In genomic region chr3:87626471-87626995, GRCh38 we compare ENCODE assay signal across 15 cellular contexts.
DNase-seq lines count a peak whose midpoint lies in the region; TF ChIP-seq lines count a peak whose summit lies in the region.
"Had no signal": no experiment of that assay in that cellular context is flagged by ENCODE, and none has a peak within 500 bp of the region (broad histone marks: within the 10 kb centered on the region; RNA-seq: fewer than 3 reads in every experiment).

No MANE protein-coding gene starts in this region.

- H3K36me3 ChIP-seq in suprapubic skin = no peaks in the 10 kb centered on the region
- H3K36me3 ChIP-seq: SJCRH30 had no signal

- 93% methylated on average over 1 of the region's 1 CpG for WGBS in suprapubic skin

- TF ChIP-seq POLR2A in suprapubic skin (IDR thresholded peaks at IDR 0.05) = no peak

- H3K4me1 ChIP-seq in suprapubic skin = no peaks in the 10 kb centered on the region
- H3K4me1 ChIP-seq: SJCRH30 had no signal

- H3K9me3 ChIP-seq in suprapubic skin = no peaks in the 10 kb centered on the region
- H3K9me3 ChIP-seq: SJCRH30 had no signal

- TF ChIP-seq CTCF in fibroblast of the aortic adventitia (IDR thresholded peaks at IDR 0.05; ENCODE audit: insufficient read depth, low read length) = no peak
- TF ChIP-seq CTCF in suprapubic skin (IDR thresholded peaks at IDR 0.05) = no peak

- no peaks in the 10 kb centered on the region for H3K27me3 ChIP-seq in suprapubic skin
- H3K27me3 ChIP-seq: SJCRH30 had no signal

- H3K4me3 ChIP-seq in fibroblast of the aortic adventitia (ENCODE audit: low read depth, low read length) (no peak overlapping the region), suprapubic skin (no peak overlapping the region)
- H3K4me3 ChIP-seq: SJCRH30 had no signal

- H3K27ac ChIP-seq in suprapubic skin = no peak overlapping the region
- H3K27ac ChIP-seq: SJCRH30 had no signal

- DNase-seq in HS-5 (ENCODE audit: low read depth) (peak; percentile 8), T1000 (lab: John Stamatoyannopoulos, UW) (peak; percentile 25), fibroblast of the aortic adventitia (ENCODE audit: low read depth) (peak; percentile 19), SKM-1 (lab: John Stamatoyannopoulos, UW; ENCODE audit: unreplicated experiment) (no peak), retina (no peak), suprapubic skin (ENCODE audit: low spot score in 2 of 2) (no peak), dermis blood vessel endothelial cell (no peak)
- DNase-seq: DMS79 treated with DMSO at 0.1 percent for 48 hours, GOT3, NCI-H187, NCI-H2107, NCI-H510A treated with DMSO at 0.1 percent for 48 hours, NCI-H774, SJCRH30, SW 1271 had no signal

- TF ChIP-seq EP300 in suprapubic skin (IDR thresholded peaks at IDR 0.05) = no peak

Comparison
In these comparisons a context has a peak if more than half of its experiments do, and no peak if none do; other contexts are left out.
1. DNase-seq: peak in HS-5 (single experiment), T1000 (single experiment) and fibroblast of the aortic adventitia (single experiment); none in SKM-1 (single experiment), retina (single experiment), suprapubic skin (0 of 2) and dermis blood vessel endothelial cell (single experiment).